ENCODE assay signal across 8 cellular contexts in genomic region chr5:62233083-62234046, GRCh38.
DNase-seq lines count a peak whose midpoint lies in the region; ATAC-seq, FAIRE-seq and TF ChIP-seq lines count a peak whose summit lies in the region.
"Not testable (repeated sequence)": the region's sequence is repeated elsewhere in the genome, so short reads cannot be mapped to it uniquely, and the experiment has no call there.

No MANE protein-coding gene starts in this region.

- peak; percentile 77 for ATAC-seq in GM18505 (IDR thresholded peaks at IDR 0.05; ENCODE audit: unreplicated experiment)
- peak; percentile 52 for ATAC-seq in GM21447 (IDR thresholded peaks at IDR 0.05; ENCODE audit: unreplicated experiment)
- peak; percentile 68 for ATAC-seq in HG02973 (IDR thresholded peaks at IDR 0.05; ENCODE audit: unreplicated experiment)
- peak; percentile 69 for ATAC-seq in stimulated activated naive CD8-positive, alpha-beta T cell treated with anti-CD3 and anti-CD28 coated beads, Interleukin-15, Interleukin-2, amounts not matched to agents 100 U/mL and 50 U/mL, for 24 hours

- not testable (repeated sequence) for H3K36me3 ChIP-seq in bronchial epithelial cell (ENCODE audit: control insufficient read depth, insufficient read depth, low read length); kidney epithelial cell (ENCODE audit: control insufficient read depth, insufficient read depth, low read length)

- peak overlapping the region; percentile 80 for H3K27ac Mint-ChIP-seq in T-helper 2 cell treated with Interferon-gamma antibody and Interleukin-4, amounts not matched to agents 5 μg/mL and 100 μg/mL, for 36 hours

- not testable (repeated sequence) for TF ChIP-seq CTCF in bronchial epithelial cell (IDR thresholded peaks at IDR 0.05; ENCODE audit: insufficient read depth, low read length, severe bottlenecking); kidney epithelial cell (IDR thresholded peaks at IDR 0.05; ENCODE audit: insufficient read depth, low read length, poor library complexity, severe bottlenecking)

- not testable (repeated sequence) for H3K27me3 Mint-ChIP-seq in T-helper 2 cell treated with Interferon-gamma antibody and Interleukin-4, amounts not matched to agents 5 μg/mL and 100 μg/mL, for 36 hours (ENCODE audit: low read depth)

- not testable (repeated sequence) for H3K4me3 Mint-ChIP-seq in T-helper 2 cell treated with Interferon-gamma antibody and Interleukin-4, amounts not matched to agents 5 μg/mL and 100 μg/mL, for 36 hours

- H3K27me3 ChIP-seq in bronchial epithelial cell (ENCODE audit: control insufficient read depth, insufficient read depth, low read length); kidney epithelial cell (ENCODE audit: control insufficient read depth, insufficient read depth, low read length): not testable (repeated sequence)

- FAIRE-seq in bronchial epithelial cell (lab: Jason Lieb, UNC), result not testable (repeated sequence)

- H3K9me3 Mint-ChIP-seq in T-helper 2 cell treated with Interferon-gamma antibody and Interleukin-4, amounts not matched to agents 5 μg/mL and 100 μg/mL, for 36 hours, result peaks cover 16% of the 10 kb centered on the region

- DNase-seq in HT1080 (ENCODE audit: low read depth), result peak; percentile 70
- peak; percentile 44 for DNase-seq in T-helper 2 cell treated with Interferon-gamma antibody and Interleukin-4, amounts not matched to agents 5 μg/mL and 100 μg/mL, for 36 hours (ENCODE audit: low spot score)
- peak; percentile 80 for DNase-seq in bronchial epithelial cell (ENCODE audit: low read depth)
- peak; percentile 44 for DNase-seq in kidney epithelial cell (ENCODE audit: low read depth)
- not testable (repeated sequence) for DNase-seq in stimulated activated naive CD8-positive, alpha-beta T cell treated with anti-CD3 and anti-CD28 coated beads, Interleukin-15, Interleukin-2, amounts not matched to agents 100 U/mL and 50 U/mL, for 24 hours

- not testable (repeated sequence) for H3K4me3 ChIP-seq in bronchial epithelial cell (ENCODE audit: low read depth, low read length); kidney epithelial cell (ENCODE audit: low read depth, low read length)

- peaks cover 58% of the 10 kb centered on the region for H3K4me1 Mint-ChIP-seq in T-helper 2 cell treated with Interferon-gamma antibody and Interleukin-4, amounts not matched to agents 5 μg/mL and 100 μg/mL, for 36 hours (ENCODE audit: low read depth)

- TF ChIP-seq POLR2A in GM18505 (IDR thresholded peaks at IDR 0.05; ENCODE audit: borderline replicate concordance, extremely low read depth, insufficient read depth, insufficient read length), result not testable (repeated sequence)

- peaks cover 12% of the 10 kb centered on the region for H3K36me3 Mint-ChIP-seq in T-helper 2 cell treated with Interferon-gamma antibody and Interleukin-4, amounts not matched to agents 5 μg/mL and 100 μg/mL, for 36 hours (ENCODE audit: low read depth)
